In the genomic region with DNA sequence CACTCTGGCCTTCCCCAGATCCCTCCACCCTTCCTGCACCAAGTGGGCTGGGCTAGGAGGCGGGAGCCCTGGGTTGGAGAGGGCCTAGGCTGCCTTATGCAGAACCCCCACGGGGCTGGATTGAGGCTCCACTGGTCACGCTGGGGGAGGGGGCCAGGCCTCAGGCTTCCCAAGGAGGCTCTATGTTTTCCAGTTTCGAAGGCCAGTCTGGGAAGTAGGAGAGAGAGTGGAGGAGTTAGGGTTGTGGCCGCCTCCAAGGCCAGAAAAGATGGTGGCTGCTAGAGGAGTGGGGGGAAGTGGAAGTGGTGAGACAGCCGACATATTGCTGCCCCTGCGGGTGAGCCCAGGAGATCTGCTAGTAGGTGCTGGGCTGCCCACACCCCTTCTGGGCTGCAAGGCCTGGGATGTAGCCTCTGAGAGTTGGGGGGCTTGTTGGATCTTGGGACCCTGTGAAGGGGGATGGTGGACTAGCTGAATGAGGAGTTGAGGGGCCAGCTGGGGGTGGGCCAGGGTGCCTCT, we compare ENCODE assay signal across 1 cellular context.
TF ChIP-seq lines count a peak whose summit lies in the region.

No MANE protein-coding gene starts in this region.

TF ChIP-seq in H1, 55 proteins besides CTCF, POLR2A, EP300 and RAD21:
- no peak for TF ChIP-seq HDAC6 (IDR thresholded peaks at IDR 0.05; ENCODE audit: low read depth, low read length)
- TF ChIP-seq TAF7 (optimal IDR thresholded peaks at IDR 0.05; ENCODE audit: borderline replicate concordance, low read depth, low read length), result no peak
- TF ChIP-seq JUND (IDR thresholded peaks at IDR 0.05; ENCODE audit: low read length), result no peak
- TF ChIP-seq, protein P1, sequence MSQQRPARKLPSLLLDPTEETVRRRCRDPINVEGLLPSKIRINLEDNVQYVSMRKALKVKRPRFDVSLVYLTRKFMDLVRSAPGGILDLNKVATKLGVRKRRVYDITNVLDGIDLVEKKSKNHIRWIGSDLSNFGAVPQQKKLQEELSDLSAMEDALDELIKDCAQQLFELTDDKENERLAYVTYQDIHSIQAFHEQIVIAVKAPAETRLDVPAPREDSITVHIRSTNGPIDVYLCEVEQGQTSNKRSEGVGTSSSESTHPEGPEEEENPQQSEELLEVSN (IDR thresholded peaks at IDR 0.05), result no peak
- TF ChIP-seq RNF2 (IDR thresholded peaks at IDR 0.05; ENCODE audit: borderline replicate concordance, low read depth, low read length, missing control alignments, poor library complexity, severe bottlenecking), result no peak
- TF ChIP-seq GABPA (IDR thresholded peaks at IDR 0.05; ENCODE audit: borderline replicate concordance, insufficient read depth, low read length), result no peak
- TF ChIP-seq BRCA1 (IDR thresholded peaks at IDR 0.05; ENCODE audit: low read depth, low read length), result no peak
- no peak for TF ChIP-seq SAP30 (IDR thresholded peaks at IDR 0.05; ENCODE audit: insufficient read depth, insufficient replicate concordance, low read length)
TF ChIP-seq in H1: peak in this region for 0.
